In genomic region chr2:33903237-33903636, GRCh38 we compare ENCODE assay signal across 22 cellular contexts.
"Had no signal": no experiment of that assay in that cellular context is flagged by ENCODE, and none has a peak within 500 bp of the region (broad histone marks: within the 10 kb centered on the region; RNA-seq: fewer than 3 reads in every experiment).

No MANE protein-coding gene starts in this region.

- H3K4me3 ChIP-seq: left ventricle myocardium inferior, lower lobe of right lung, neural progenitor cell, ovary, right atrium auricular region, sigmoid colon, skin epidermis, testis, transverse colon had no signal

- H3K4me1 ChIP-seq: foreskin keratinocyte, left ventricle myocardium inferior, lower lobe of right lung, neural progenitor cell, right atrium auricular region, sigmoid colon, testis, transverse colon had no signal

- H3K36me3 ChIP-seq: left ventricle myocardium inferior, lower lobe of right lung, neural progenitor cell, ovary, right atrium auricular region, sigmoid colon, transverse colon had no signal

- FAIRE-seq: endothelial cell of umbilical vein, kidney had no signal

- DNase-seq: effector CD4-positive, alpha-beta T cell; endodermal cell; erythroblast; foreskin keratinocyte; kidney; left cardiac atrium; left ventricle myocardium inferior; lower lobe of right lung; natural killer cell; nucleus accumbens; ovary; sigmoid colon; stimulated activated CD4-positive, alpha-beta T cell treated with anti-CD3 and anti-CD28 coated beads, Interleukin-2, amount 100 ng/mL, for 24 hours; stimulated activated CD4-positive, alpha-beta T cell treated with anti-CD3 and anti-CD28 coated beads, Interleukin-4, amount 100 ng/mL, for 4 hours; stimulated activated naive B cell treated with anti-CD40 and anti-IgM and Interleukin-4, amounts not matched to agents 10 μg/mL and 1 μg/mL and 100 μg/mL, for 72 hours; stimulated activated naive CD8-positive, alpha-beta T cell treated with anti-CD3 and anti-CD28 coated beads, Interleukin-15, amount 100 ng/mL, for 72 hours; testis; transverse colon had no signal

- H3K4me2 ChIP-seq: neural progenitor cell had no signal

- H3K9me3 ChIP-seq: lower lobe of right lung, ovary, right atrium auricular region, sigmoid colon, testis, transverse colon had no signal

- H2AFZ ChIP-seq: neural progenitor cell had no signal

- H3K27ac ChIP-seq: foreskin keratinocyte, left ventricle myocardium inferior, lower lobe of right lung, neural progenitor cell, ovary, right atrium auricular region, sigmoid colon, skin epidermis, testis, transverse colon had no signal

- H3K27me3 ChIP-seq: foreskin keratinocyte, neural progenitor cell, ovary, right atrium auricular region, sigmoid colon, testis, transverse colon had no signal

- ATAC-seq: foreskin keratinocyte; left cardiac atrium; lower lobe of right lung; natural killer cell; stimulated activated naive B cell treated with anti-CD40 and anti-IgM and Interleukin-4, amounts not matched to agents 10 μg/mL and 1 μg/mL and 100 μg/mL, for 72 hours; stimulated activated naive CD8-positive, alpha-beta T cell treated with anti-CD3 and anti-CD28 coated beads, Interleukin-15, amount 100 ng/mL, for 72 hours had no signal

- H3K9ac ChIP-seq: neural progenitor cell had no signal
